In genomic region chr17:76562734-76563148, GRCh38 we compare ENCODE assay signal across 8 cellular contexts. TPM values are rescaled to one million over a fixed set of nuclear protein-coding genes. Genes with fewer than 3 reads are reported as not detected.
DNase-seq lines count a peak whose midpoint lies in the region; ATAC-seq lines count a peak whose summit lies in the region.

No MANE protein-coding gene starts in this region.

- no peaks in the 10 kb centered on the region for H3K9me3 ChIP-seq in T-helper 17 cell (ENCODE audit: control insufficient read depth, low read length, poor library complexity, severe bottlenecking)

- H3K4me3 ChIP-seq in rectal smooth muscle tissue (ENCODE audit: low read length) = no peak overlapping the region

- H3K36me3 ChIP-seq in rectal smooth muscle tissue (ENCODE audit: control insufficient read depth, insufficient read depth, low read length) = peaks cover 3% of the 10 kb centered on the region

- H3K27me3 ChIP-seq in rectal smooth muscle tissue (ENCODE audit: control insufficient read depth, insufficient read depth, low read length) = no peaks in the 10 kb centered on the region

- peaks cover 54% of the 10 kb centered on the region for H3K4me1 Mint-ChIP-seq in T-helper 17 cell

- H3K36me3 Mint-ChIP-seq in T-helper 17 cell (ENCODE audit: low read depth) = peaks cover 10% of the 10 kb centered on the region

- ATAC-seq in T-helper 17 cell = no peak
- ATAC-seq in esophagus mucosa = peak; percentile 37
- no peak for ATAC-seq in HG02852 (IDR thresholded peaks at IDR 0.05; ENCODE audit: unreplicated experiment)

- no peaks in the 10 kb centered on the region for H3K27me3 Mint-ChIP-seq in T-helper 17 cell

- DNase-seq in GM04504 (ENCODE audit: low read depth) (peak; percentile 92), T-helper 17 cell (no peak), GM19240 (ENCODE audit: insufficient read length, low spot score) (no peak), D341Med (ENCODE audit: low spot score) (no peak), SKM-1 (lab: John Stamatoyannopoulos, UW; ENCODE audit: unreplicated experiment) (no peak)

- H3K27ac Mint-ChIP-seq in T-helper 17 cell = peak overlapping the region; percentile 100

- H3K4me3 Mint-ChIP-seq in T-helper 17 cell = peak overlapping the region; percentile 39

- H3K4me1 ChIP-seq in rectal smooth muscle tissue (ENCODE audit: control insufficient read depth, insufficient read depth, low read length) = peaks cover 24% of the 10 kb centered on the region

- no peak overlapping the region for H3K9ac ChIP-seq in rectal smooth muscle tissue (ENCODE audit: low read length)

- peak overlapping the region; percentile 2 for H3K27ac ChIP-seq in rectal smooth muscle tissue (ENCODE audit: low read depth, low read length)

RNA-seq across cellular contexts. Expression of gene PRCD, which starts 22.9 kb away (rescaled TPM):
- total RNA-seq in T-helper 17 cell = 1 to 10 TPM in 1 of 2 donors, not detected in 1; 1.1 TPM
- total RNA-seq in esophagus mucosa = 0.64 TPM

RNA-seq across cellular contexts. Expression of gene ST6GALNAC2, which starts 22.9 kb away (rescaled TPM):
- total RNA-seq in T-helper 17 cell (1 to 10 TPM in 1 of 2 donors, under 1 TPM in 1; 0.68 to 2.2 TPM), esophagus mucosa (24.0 TPM)

RNA-seq across cellular contexts. Expression of gene CYGB, which starts 25.2 kb away (rescaled TPM):
- not detected for total RNA-seq in T-helper 17 cell
- 2.6 TPM for total RNA-seq in esophagus mucosa
